In the genomic region with DNA sequence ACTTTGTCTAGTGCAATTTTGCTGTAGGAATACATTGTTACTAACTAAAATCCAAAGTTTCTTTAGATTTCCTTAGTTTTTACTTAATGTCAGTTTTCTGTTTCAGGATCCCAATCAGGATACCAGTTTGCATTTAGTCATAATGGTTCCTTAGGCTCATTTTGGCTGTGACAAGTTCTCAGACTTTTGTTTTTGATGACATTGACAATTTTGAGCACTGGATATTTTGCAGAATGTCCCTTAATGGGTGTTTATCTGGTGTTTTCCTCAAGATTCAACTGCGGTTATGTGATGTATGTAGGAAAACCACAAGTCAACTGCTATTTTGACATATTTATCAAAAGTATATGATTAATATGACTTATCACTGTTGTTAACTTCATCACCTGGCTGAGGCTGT, we compare ENCODE assay signal across 20 cellular contexts.
DNase-seq lines count a peak whose midpoint lies in the region; ATAC-seq, FAIRE-seq and TF ChIP-seq lines count a peak whose summit lies in the region.
"Had no signal": no experiment of that assay in that cellular context is flagged by ENCODE, and none has a peak within 500 bp of the region (broad histone marks: within the 10 kb centered on the region; RNA-seq: fewer than 3 reads in every experiment).

No MANE protein-coding gene starts in this region.

- H2BK20ac ChIP-seq in IMR-90 (ENCODE audit: low read depth, low read length): no peak overlapping the region

- no peak for TF ChIP-seq EP300 in HepG2 (IDR thresholded peaks at IDR 0.05; ENCODE audit: low read depth in 2 of 2, low read length in 2 of 2)
- no peak for TF ChIP-seq EP300 in HepG2 (CRISPR knock-in tag; IDR thresholded peaks at IDR 0.05; ENCODE audit: borderline replicate concordance)

- in situ Hi-C loops in HepG2 (cut with HindIII; ENCODE audit: extremely low pct_ligation_motif_present, low pct_unique_long_range_greater_than_20kb): no loop called here
- in situ Hi-C loops in IMR-90 (cut with MboI; ENCODE audit: low sequenced_read_pairs): no loop called here
- in situ Hi-C loops in GM13977 (cut with MboI; ENCODE audit: low pct_unique_long_range_greater_than_20kb, low sequenced_read_pairs, unreplicated experiment): no loop called here

- no peak overlapping the region for H2AK5ac ChIP-seq in IMR-90 (ENCODE audit: low read depth, low read length)

- H3K9ac ChIP-seq in HepG2 (ENCODE audit: insufficient read depth, low read depth, low read length) (no peak overlapping the region), IMR-90 (ENCODE audit: low read depth, low read length) (no peak overlapping the region)
- H3K9ac ChIP-seq: BLaER1 treated with 17β-estradiol and CSF1 and Interleukin-3, amounts not matched to agents 10 nM and 100 nM had no signal

- CTCF ChIA-PET in HepG2 (lab: Yijun Ruan, JAX; ENCODE audit: low intra/inter-chr PET ratio, low total read pairs): no interaction called here
- CTCF ChIA-PET in IMR-90 (lab: Yijun Ruan, JAX): no interaction called here

- no peaks in the 10 kb centered on the region for H3K9me1 ChIP-seq in IMR-90 (ENCODE audit: insufficient read depth, low read length)

- no peak overlapping the region for H2AK9ac ChIP-seq in IMR-90 (replicated peaks; ENCODE audit: low read depth, low read length, poor library complexity)

- no peaks in the 10 kb centered on the region for H3K27me3 ChIP-seq in HepG2 (ENCODE audit: control insufficient read depth in 1 of 2, insufficient read depth in 2 of 2, low read length in 2 of 2)
- H3K27me3 ChIP-seq in right lobe of liver: no peaks in the 10 kb centered on the region
- H3K27me3 ChIP-seq in IMR-90 (ENCODE audit: control insufficient read depth, insufficient read depth, low read length): no peaks in the 10 kb centered on the region
- H3K27me3 ChIP-seq: BE2C; BLaER1 treated with 17β-estradiol and CSF1 and Interleukin-3, amounts not matched to agents 10 nM and 100 nM had no signal

- no peaks in the 10 kb centered on the region for H3K79me2 ChIP-seq in HepG2 (ENCODE audit: insufficient read depth, low read length)

- H2BK120ac ChIP-seq in IMR-90 (ENCODE audit: low read depth, low read length): no peak overlapping the region

- 0% methylated on average over 1 of the region's 1 CpG for WGBS in HepG2 (ENCODE audit: low lambda C conversion rate)
- WGBS in right lobe of liver (ENCODE audit: insufficient coverage, low coverage, low lambda C conversion rate, missing lambda C conversion rate): 18% methylated on average over 1 of the region's 1 CpG
- WGBS in IMR-90 (ENCODE audit: extremely low coverage in 2 of 2, insufficient read length in 1 of 2), 2 experiments: no CpG with 5 or more reads among the region's 1 CpG

- H3K27ac ChIP-seq in HepG2 (ENCODE audit: extremely low read length, insufficient read depth, low read length) (no peak overlapping the region), right lobe of liver (no peak overlapping the region), IMR-90 (ENCODE audit: insufficient read depth, low read length) (no peak overlapping the region)
- H3K27ac ChIP-seq: 22Rv1; BLaER1 treated with 17β-estradiol and CSF1 and Interleukin-3, amounts not matched to agents 10 nM and 100 nM; C4-2B had no signal

- H3K4me3 Mint-ChIP-seq in nephron progenitor cell: no peak overlapping the region
- H3K4me3 Mint-ChIP-seq: CD4-positive, alpha-beta T cell; CD8-positive, alpha-beta T cell had no signal

- no peak for FAIRE-seq in HepG2 (lab: Jason Lieb, UNC)
- FAIRE-seq: G401.6, GM12891, GM19239 had no signal

- H3K14ac ChIP-seq in IMR-90 (replicated peaks; ENCODE audit: low read depth, low read length): no peak overlapping the region

- H2BK15ac ChIP-seq in IMR-90 (ENCODE audit: low read depth, low read length): no peak overlapping the region

- H3K18ac ChIP-seq in IMR-90 (ENCODE audit: low read depth, low read length): no peak overlapping the region

- H2AFZ ChIP-seq in HepG2 (ENCODE audit: low read length) (no peak overlapping the region), IMR-90 (replicated peaks; ENCODE audit: low read length, poor library complexity) (no peak overlapping the region)

- peak overlapping the region; percentile 51 for H3K27ac Mint-ChIP-seq in nephron progenitor cell
- H3K27ac Mint-ChIP-seq: CD4-positive, alpha-beta T cell; CD8-positive, alpha-beta T cell had no signal

- dilution Hi-C loops in IMR-90 (cut with HindIII; ENCODE audit: low sequenced_read_pairs, unreplicated experiment): no loop called here

- peaks cover 5% of the 10 kb centered on the region for H3K4me1 Mint-ChIP-seq in nephron progenitor cell

- DNase-seq in HepG2 (ENCODE audit: low spot score) (no peak), right lobe of liver (no peak), IMR-90 (no peak), nephron progenitor cell (no peak), GM13977 (ENCODE audit: low spot score) (no peak)
- no peak for DNase-seq in activated CD4-positive, alpha-beta T cell treated with anti-CD3 and anti-CD28 coated beads for 48 hours
- DNase-seq: ACHN; BE2C; Caco-2; Calu3; CD4-positive, alpha-beta T cell; CD8-positive, alpha-beta T cell; DMS79 treated with DMSO at 0.1 percent for 48 hours; GF-D8 had no signal

- no TSS peak for BruUV-seq in HepG2 (replicated peaks; lab: Mats Ljungman, UMichigan)
- BruUV-seq in IMR-90 (replicated peaks; lab: Mats Ljungman, UMichigan): no TSS peak

- intact Hi-C loops in HepG2 (cut with micrococcal nuclease; ENCODE audit: unreplicated experiment): no loop called here
- intact Hi-C loops in right lobe of liver (cut with DNase I): no loop called here
- intact Hi-C loops in IMR-90 (cut with micrococcal nuclease): no loop called here

- H4K5ac ChIP-seq in IMR-90 (ENCODE audit: low read depth, low read length): no peak overlapping the region

- TF ChIP-seq RAD21 in HepG2 (CRISPR knock-in tag; IDR thresholded peaks at IDR 0.05) (no peak), IMR-90 (IDR thresholded peaks at IDR 0.05; ENCODE audit: low read length) (no peak)

- POLR2A ChIA-PET in HepG2 (lab: Yijun Ruan, JAX): no interaction called here
- POLR2A ChIA-PET in IMR-90 (lab: Charles Lee; ENCODE audit: unreplicated experiment): no interaction called here

- no peak overlapping the region for H3K4ac ChIP-seq in IMR-90 (ENCODE audit: low read depth, low read length)

- no peaks in the 10 kb centered on the region for H3K79me1 ChIP-seq in IMR-90 (ENCODE audit: low read depth in 1 of 2, low read length in 2 of 2)

- H4K20me1 ChIP-seq in HepG2 (ENCODE audit: insufficient read depth, low read length): no peaks in the 10 kb centered on the region
- no peaks in the 10 kb centered on the region for H4K20me1 ChIP-seq in IMR-90 (ENCODE audit: insufficient read depth, low read length)
- H4K20me1 ChIP-seq: BLaER1 treated with 17β-estradiol and CSF1 and Interleukin-3, amounts not matched to agents 10 nM and 100 nM had no signal

- H3K36me3 ChIP-seq in HepG2 (replicated peaks in 1 of 2; ENCODE audit: control insufficient read depth in 1 of 2, insufficient read depth in 2 of 2, low read length in 2 of 2) (no peaks in the 10 kb centered on the region), right lobe of liver (no peaks in the 10 kb centered on the region), IMR-90 (ENCODE audit: control insufficient read depth, insufficient read depth, low read length) (no peaks in the 10 kb centered on the region)
- H3K36me3 ChIP-seq: BE2C; BLaER1 treated with 17β-estradiol and CSF1 and Interleukin-3, amounts not matched to agents 10 nM and 100 nM had no signal

- no peak for TF ChIP-seq POLR2A in HepG2 (IDR thresholded peaks at IDR 0.05; ENCODE audit: insufficient read depth in 1 of 2, low read depth in 2 of 2, low read length in 2 of 2)
- TF ChIP-seq POLR2A in right lobe of liver (IDR thresholded peaks at IDR 0.05): no peak
- no peak for TF ChIP-seq POLR2A in IMR-90 (IDR thresholded peaks at IDR 0.05; ENCODE audit: low read depth, low read length)

- H2BK5ac ChIP-seq in IMR-90 (ENCODE audit: low read depth, low read length, poor library complexity, severe bottlenecking): no peak overlapping the region

- H3K9me3 ChIP-seq in HepG2 (ENCODE audit: low read length): no peaks in the 10 kb centered on the region
- no peaks in the 10 kb centered on the region for H3K9me3 ChIP-seq in right lobe of liver
- H3K9me3 ChIP-seq in IMR-90 (ENCODE audit: control insufficient read depth, insufficient read depth, low read length): no peaks in the 10 kb centered on the region
- H3K9me3 ChIP-seq: Caco-2 had no signal

- ATAC-seq in HepG2: no peak
- no peak for ATAC-seq in right lobe of liver
- ATAC-seq in IMR-90 (ENCODE audit: low read depth): no peak
- ATAC-seq: CD8-positive, alpha-beta T cell had no signal

- H3K4me1 ChIP-seq in HepG2 (ENCODE audit: insufficient read depth, low read length): no peaks in the 10 kb centered on the region
- H3K4me1 ChIP-seq in right lobe of liver: no peaks in the 10 kb centered on the region
- H3K4me1 ChIP-seq in IMR-90 (ENCODE audit: control insufficient read depth, insufficient read depth, low read length): no peaks in the 10 kb centered on the region
- H3K4me1 ChIP-seq: BE2C; BLaER1 treated with 17β-estradiol and CSF1 and Interleukin-3, amounts not matched to agents 10 nM and 100 nM; Caco-2 had no signal

- H3K4me2 ChIP-seq in HepG2 (ENCODE audit: low read depth, low read length): no peak overlapping the region
- H3K4me2 ChIP-seq in IMR-90 (ENCODE audit: low read depth, low read length): no peak overlapping the region

- no peak overlapping the region for H3K4me3 ChIP-seq in HepG2 (replicated peaks in 1 of 3; ENCODE audit: insufficient read depth in 1 of 3, low read depth in 2 of 3, low read length in 3 of 3)
- no peak overlapping the region for H3K4me3 ChIP-seq in right lobe of liver
- no peak overlapping the region for H3K4me3 ChIP-seq in IMR-90 (ENCODE audit: insufficient read depth, low read depth, low read length)
- H3K4me3 ChIP-seq: BLaER1 treated with 17β-estradiol and CSF1 and Interleukin-3, amounts not matched to agents 10 nM and 100 nM had no signal

- no peak overlapping the region for H4K8ac ChIP-seq in IMR-90 (ENCODE audit: low read depth in 2 of 2, low read length in 2 of 2)

- TF ChIP-seq CTCF in HepG2 (CRISPR knock-in tag; IDR thresholded peaks at IDR 0.05): no peak
- TF ChIP-seq CTCF in right lobe of liver (IDR thresholded peaks at IDR 0.05): no peak
- no peak for TF ChIP-seq CTCF in IMR-90 (conservative IDR thresholded peaks at IDR 0.05; ENCODE audit: low read depth, low read length)
- TF ChIP-seq CTCF in nephron progenitor cell (IDR thresholded peaks at IDR 0.05): no peak
- no peak for TF ChIP-seq CTCF in GM13977 (IDR thresholded peaks at IDR 0.05; ENCODE audit: extremely low read depth, insufficient read depth, missing control alignments)

- no peaks in the 10 kb centered on the region for H3K9me3 Mint-ChIP-seq in nephron progenitor cell

- H3K36me3 Mint-ChIP-seq in nephron progenitor cell (ENCODE audit: low read depth): peaks cover 13% of the 10 kb centered on the region
- H3K36me3 Mint-ChIP-seq: CD8-positive, alpha-beta T cell had no signal

- no peak overlapping the region for H3K56ac ChIP-seq in IMR-90 (ENCODE audit: extremely low read depth, insufficient read depth, low read length)

- H4K91ac ChIP-seq in IMR-90 (ENCODE audit: insufficient read depth, low read depth, low read length): no peak overlapping the region

- no peaks in the 10 kb centered on the region for H3K27me3 Mint-ChIP-seq in nephron progenitor cell (ENCODE audit: low read depth, poor library complexity)
- H3K27me3 Mint-ChIP-seq: CD4-positive, alpha-beta T cell had no signal

- no peak overlapping the region for H3K23ac ChIP-seq in IMR-90 (ENCODE audit: low read depth, low read length)

TF ChIP-seq in IMR-90, 13 proteins besides CTCF, POLR2A, EP300 and RAD21 (continues in another document):
- TF ChIP-seq MXI1 (IDR thresholded peaks at IDR 0.05; ENCODE audit: borderline replicate concordance, low read depth, low read length): no peak
